In genomic region chr2:10120158-10120937, GRCh38 we compare ENCODE assay signal across 1 cellular context.
TF ChIP-seq lines count a peak whose summit lies in the region.

No MANE protein-coding gene starts in this region.

TF ChIP-seq in K562, 482 proteins besides CTCF, POLR2A, EP300 and RAD21 (continued from another document and continues in another):
- TF ChIP-seq ZBTB33 (CRISPR knock-in tag; IDR thresholded peaks at IDR 0.05) (peak; percentile 71; the same call in 1 of the 2 replicates), PML (IDR thresholded peaks at IDR 0.05; ENCODE audit: low read length) (peak; percentile 83; the same call in 1 of the 2 replicates), RBFOX2 (IDR thresholded peaks at IDR 0.05; ENCODE audit: low read depth, low read length) (peak; percentile 99), CREB3L1 (IDR thresholded peaks at IDR 0.05; ENCODE audit: borderline replicate concordance, low read depth) (peak; percentile 98), CHCHD3 (CRISPR knock-in tag; IDR thresholded peaks at IDR 0.05) (no peak), GATA2 (CRISPR knock-in tag; IDR thresholded peaks at IDR 0.05) (no peak), NBN (IDR thresholded peaks at IDR 0.05; ENCODE audit: low read depth) (no peak), BRD4 (IDR thresholded peaks at IDR 0.05) (peak; percentile 14; the same call in 1 of the 2 replicates), NCOA2 (IDR thresholded peaks at IDR 0.05; ENCODE audit: partially characterized antibody in 2 of 2) (no peak), CREB5 (CRISPR knock-in tag; IDR thresholded peaks at IDR 0.05) (no peak), CEBPG (CRISPR knock-in tag; IDR thresholded peaks at IDR 0.05) (0 out of 2 replicates have a peak, but pooled peaks have one; percentile 20), CEBPG (tag; conservative IDR thresholded peaks at IDR 0.05 in 1 of 2, IDR thresholded peaks at IDR 0.05 in 1 of 2) (no peak), CLOCK (CRISPR knock-in tag; IDR thresholded peaks at IDR 0.05; ENCODE audit: borderline replicate concordance) (no peak), SP2 (IDR thresholded peaks at IDR 0.05; ENCODE audit: extremely low read depth, low read depth, low read length, poor library complexity, severe bottlenecking) (no peak), ZNF512 (tag; IDR thresholded peaks at IDR 0.05) (no peak), E2F4 (CRISPR knock-in tag; IDR thresholded peaks at IDR 0.05; ENCODE audit: low read depth) (peak; percentile 67; the same call in 1 of the 2 replicates), EZH2 (IDR thresholded peaks at IDR 0.05; ENCODE audit: borderline replicate concordance, low read depth, low read length) (no peak), PHF20 (IDR thresholded peaks at IDR 0.05; ENCODE audit: partially characterized antibody) (peak; percentile 16), TCF3 (CRISPR knock-in tag; IDR thresholded peaks at IDR 0.05) (no peak), IRF9 (tag; IDR thresholded peaks at IDR 0.05) (no peak), VEZF1 (CRISPR knock-in tag; IDR thresholded peaks at IDR 0.05) (peak; percentile 78), KLF13 (tag; IDR thresholded peaks at IDR 0.05; ENCODE audit: borderline replicate concordance, low read depth) (no peak), ZC3H4 (CRISPR knock-in tag; IDR thresholded peaks at IDR 0.05; ENCODE audit: borderline replicate concordance) (no peak), ZMIZ1 (IDR thresholded peaks at IDR 0.05; ENCODE audit: low read depth in 2 of 2, low read length in 2 of 2) (0 out of 4 replicates have a peak, but pooled peaks of 1 of the 2 experiments have one; percentile 13), POLR2G (IDR thresholded peaks at IDR 0.05; ENCODE audit: low read depth, low read length) (peak; percentile 98), RB1 (IDR thresholded peaks at IDR 0.05; ENCODE audit: low read depth) (peak; percentile 73), FOXK1 (CRISPR knock-in tag; IDR thresholded peaks at IDR 0.05; ENCODE audit: borderline replicate concordance) (peak; percentile 95), KDM2B (CRISPR knock-in tag; IDR thresholded peaks at IDR 0.05) (no peak), CREB3 (tag; conservative IDR thresholded peaks at IDR 0.05; ENCODE audit: low read depth) (no peak), C11orf30 (IDR thresholded peaks at IDR 0.05; ENCODE audit: low read depth) (peak; percentile 70), ETS1 (conservative IDR thresholded peaks at IDR 0.05; ENCODE audit: control insufficient read depth, low read depth, low read length) (peak; percentile 79), REST (CRISPR knock-in tag; IDR thresholded peaks at IDR 0.05; ENCODE audit: low read depth) (no peak)
